Comparison of ENCODE assay signal across 1 cellular context in genomic region chr10:123741146-123741545, GRCh38.
TF ChIP-seq lines count a peak whose summit lies in the region.

No MANE protein-coding gene starts in this region.

TF ChIP-seq in HepG2, 621 proteins besides CTCF, POLR2A, EP300 and RAD21 (continued from another document):
- no peak for TF ChIP-seq SOX6 (IDR thresholded peaks at IDR 0.05)
- TF ChIP-seq SOX6 (CRISPR knock-in tag; IDR thresholded peaks at IDR 0.05) = no peak
- TF ChIP-seq ZBTB20 (CRISPR knock-in tag; IDR thresholded peaks at IDR 0.05; ENCODE audit: borderline replicate concordance, low read depth) = no peak
- no peak for TF ChIP-seq ZNF354B (CRISPR knock-in tag; IDR thresholded peaks at IDR 0.05)
- TF ChIP-seq PATZ1 (CRISPR knock-in tag; IDR thresholded peaks at IDR 0.05) = no peak
- no peak for TF ChIP-seq ATF7-NPFF (CRISPR knock-in tag; IDR thresholded peaks at IDR 0.05; ENCODE audit: low read depth)
- TF ChIP-seq SNAI1 (CRISPR knock-in tag; IDR thresholded peaks at IDR 0.05; ENCODE audit: borderline replicate concordance) = no peak
- no peak for TF ChIP-seq TBX2 (CRISPR knock-in tag; IDR thresholded peaks at IDR 0.05; ENCODE audit: borderline replicate concordance)
- no peak for TF ChIP-seq ZNF484 (CRISPR knock-in tag; IDR thresholded peaks at IDR 0.05; ENCODE audit: borderline replicate concordance, low read depth)
- no peak for TF ChIP-seq DMTF1 (CRISPR knock-in tag; IDR thresholded peaks at IDR 0.05)
- TF ChIP-seq ZNF644 (CRISPR knock-in tag; IDR thresholded peaks at IDR 0.05; ENCODE audit: low read depth) = no peak
TF ChIP-seq in HepG2: peak in this region for 0.
